Comparison of ENCODE assay signal across 23 cellular contexts in the genomic region with DNA sequence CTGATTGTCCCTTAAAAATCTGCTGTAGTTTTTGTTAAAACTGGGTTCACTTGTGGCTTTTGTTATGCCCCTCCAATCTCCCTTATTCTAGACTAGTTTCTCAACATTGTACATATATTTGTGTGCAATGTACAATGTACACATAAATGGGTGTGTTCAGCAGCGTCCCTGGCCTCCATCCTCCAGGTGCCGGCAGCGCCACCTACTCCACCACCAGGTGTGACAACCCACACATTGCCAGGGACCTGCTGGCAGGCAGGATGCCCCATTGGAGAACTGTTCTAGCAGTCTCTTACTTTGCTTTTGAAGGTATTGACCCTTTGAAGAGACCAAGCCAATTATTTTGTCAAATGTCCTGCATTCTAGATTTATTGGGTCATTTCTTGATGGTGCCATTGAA.
"Had no signal": no experiment of that assay in that cellular context is flagged by ENCODE, and none has a peak within 500 bp of the region (broad histone marks: within the 10 kb centered on the region; RNA-seq: fewer than 3 reads in every experiment).

No MANE protein-coding gene starts in this region.

- H3K27me3 Mint-ChIP-seq: activated naive CD4-positive, alpha-beta T cell treated with anti-CD3 and anti-CD28 coated beads, Interleukin-2, amount 50 U/mL, for 24 hours; naive B cell; stimulated activated memory B cell treated with anti-CD40 and anti-IgM and Interleukin-4, amounts not matched to agents 10 μg/mL and 1 μg/mL and 100 μg/mL, for 72 hours had no signal

- H3K4me3 Mint-ChIP-seq: activated CD4-positive, alpha-beta T cell treated with anti-CD3 and anti-CD28 coated beads for 36 hours; activated naive CD4-positive, alpha-beta T cell treated with anti-CD3 and anti-CD28 coated beads, Interleukin-2, amount 50 U/mL, for 24 hours; central memory CD8-positive, alpha-beta T cell; naive B cell; nephron progenitor cell; stimulated activated memory B cell treated with anti-CD40 and anti-IgM and Interleukin-4, amounts not matched to agents 10 μg/mL and 1 μg/mL and 100 μg/mL, for 72 hours; stimulated activated naive CD8-positive, alpha-beta T cell treated with anti-CD3 and anti-CD28 coated beads, Interleukin-15, amount 100 ng/mL, for 72 hours had no signal

- H3K4me2 ChIP-seq: hepatocyte had no signal

- H3K27ac ChIP-seq: breast epithelium, hepatocyte, neutrophil, right lobe of liver, upper lobe of left lung had no signal

- H3K4me3 ChIP-seq: breast epithelium, hepatocyte, right lobe of liver, upper lobe of left lung had no signal

- H3K4me1 ChIP-seq: right lobe of liver had no signal

- H3K27me3 ChIP-seq: breast epithelium, hepatocyte, neutrophil, right lobe of liver, upper lobe of left lung had no signal

- H3K36me3 Mint-ChIP-seq: activated naive CD4-positive, alpha-beta T cell treated with anti-CD3 and anti-CD28 coated beads, Interleukin-2, amount 50 U/mL, for 24 hours; naive B cell; stimulated activated memory B cell treated with anti-CD40 and anti-IgM and Interleukin-4, amounts not matched to agents 10 μg/mL and 1 μg/mL and 100 μg/mL, for 72 hours had no signal

- H3K9me3 ChIP-seq: breast epithelium, neutrophil, right lobe of liver, upper lobe of left lung had no signal

- H3K4me1 Mint-ChIP-seq: activated CD4-positive, alpha-beta T cell treated with anti-CD3 and anti-CD28 coated beads for 36 hours; stimulated activated memory B cell treated with anti-CD40 and anti-IgM and Interleukin-4, amounts not matched to agents 10 μg/mL and 1 μg/mL and 100 μg/mL, for 72 hours had no signal

- H3K79me2 ChIP-seq: hepatocyte had no signal

- DNase-seq: activated CD4-positive, alpha-beta T cell treated with anti-CD3 and anti-CD28 coated beads for 36 hours; activated CD4-positive, CD25-positive, alpha-beta regulatory T cell; activated CD8-positive, alpha-beta memory T cell treated with anti-CD3 and anti-CD28 coated beads, Interleukin-2, amount 50 U/mL, for 4 hours; activated T-cell treated with anti-CD3 and anti-CD28 coated beads, Interleukin-2, amount 50 U/mL, for 1 hour; effector CD8-positive, alpha-beta T cell; glutamatergic neuron; islet precursor cell; mammary epithelial cell; naive B cell; nephron progenitor cell; stimulated activated CD4-positive, alpha-beta T cell treated with anti-CD3 and anti-CD28 coated beads, Interleukin-1b, Interleukin-23, amount 100 ng/mL, for 48 hours; stimulated activated CD4-positive, alpha-beta T cell treated with anti-CD3 and anti-CD28 coated beads, Interleukin-4, amount 100 ng/mL, for 4 hours; stimulated activated CD8-positive, alpha-beta memory T cell treated with anti-CD3 and anti-CD28 coated beads, Interleukin-4, amount 100 ng/mL, for 48 hours; stimulated activated naive CD8-positive, alpha-beta T cell treated with anti-CD3 and anti-CD28 coated beads, Interleukin-15, amount 100 ng/mL, for 72 hours; substantia nigra; upper lobe of left lung had no signal

- H3K36me3 ChIP-seq: breast epithelium, neutrophil, right lobe of liver, upper lobe of left lung had no signal

- ATAC-seq: activated CD4-positive, alpha-beta T cell treated with anti-CD3 and anti-CD28 coated beads for 36 hours; right lobe of liver; stimulated activated memory B cell treated with anti-CD40 and anti-IgM and Interleukin-4, amounts not matched to agents 10 μg/mL and 1 μg/mL and 100 μg/mL, for 72 hours had no signal

- H2AFZ ChIP-seq: hepatocyte had no signal

- H3K9me3 Mint-ChIP-seq: activated naive CD4-positive, alpha-beta T cell treated with anti-CD3 and anti-CD28 coated beads, Interleukin-2, amount 50 U/mL, for 24 hours; central memory CD8-positive, alpha-beta T cell; naive B cell; nephron progenitor cell; stimulated activated naive CD8-positive, alpha-beta T cell treated with anti-CD3 and anti-CD28 coated beads, Interleukin-15, amount 100 ng/mL, for 72 hours had no signal

- H3K27ac Mint-ChIP-seq: activated CD4-positive, alpha-beta T cell treated with anti-CD3 and anti-CD28 coated beads for 36 hours; activated naive CD4-positive, alpha-beta T cell treated with anti-CD3 and anti-CD28 coated beads, Interleukin-2, amount 50 U/mL, for 24 hours; stimulated activated memory B cell treated with anti-CD40 and anti-IgM and Interleukin-4, amounts not matched to agents 10 μg/mL and 1 μg/mL and 100 μg/mL, for 72 hours; stimulated activated naive CD8-positive, alpha-beta T cell treated with anti-CD3 and anti-CD28 coated beads, Interleukin-15, amount 100 ng/mL, for 72 hours had no signal
